ENCODE assay signal across 22 cellular contexts in the genomic region with DNA sequence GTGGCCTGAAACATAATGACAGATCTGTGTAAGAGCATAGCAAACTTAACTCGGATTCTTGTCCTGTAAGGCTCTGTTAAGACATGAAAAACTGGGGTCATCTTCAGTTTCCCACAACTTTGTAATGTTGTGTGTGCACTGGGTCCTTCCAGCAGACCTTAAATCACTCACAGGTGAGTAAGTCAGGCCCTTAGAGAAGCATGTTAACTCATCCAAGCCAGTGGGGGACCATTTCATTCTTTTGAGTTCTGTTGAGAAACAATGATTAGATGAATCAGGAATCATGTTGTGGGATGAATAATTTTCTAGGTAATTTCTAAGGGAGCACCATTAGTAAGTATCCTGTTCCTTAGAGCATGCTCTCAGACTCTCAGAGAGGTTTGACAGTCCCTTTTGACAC.
"Had no signal": no experiment of that assay in that cellular context is flagged by ENCODE, and none has a peak within 500 bp of the region (broad histone marks: within the 10 kb centered on the region; RNA-seq: fewer than 3 reads in every experiment).

No MANE protein-coding gene starts in this region.

- H3K4me2 ChIP-seq: smooth muscle cell had no signal

- H3K36me3 ChIP-seq: gastroesophageal sphincter, heart left ventricle, right lobe of liver, suprapubic skin had no signal

- H3K27me3 ChIP-seq: body of pancreas, gastroesophageal sphincter, heart left ventricle, right lobe of liver had no signal

- H3K4me3 Mint-ChIP-seq: activated CD4-positive, alpha-beta T cell treated with anti-CD3 and anti-CD28 coated beads for 36 hours; activated naive CD8-positive, alpha-beta T cell; endodermal cell; naive thymus-derived CD4-positive, alpha-beta T cell; stimulated activated naive CD8-positive, alpha-beta T cell treated with anti-CD3 and anti-CD28 coated beads, Interleukin-15, amount 100 ng/mL, for 72 hours; type B pancreatic cell; WTC11 had no signal

- DNase-seq: activated CD4-positive, alpha-beta T cell treated with anti-CD3 and anti-CD28 coated beads for 36 hours; activated CD4-positive, alpha-beta T cell treated with anti-CD3 and anti-CD28 coated beads, Interleukin-2, amount 50 U/mL, for 48 hours; activated T-cell treated with anti-CD3 and anti-CD28 coated beads for 4 hours; amygdala; body of pancreas; central memory CD4-positive, alpha-beta T cell; endodermal cell; heart left ventricle; mesendoderm; naive thymus-derived CD4-positive, alpha-beta T cell; psoas muscle; right lobe of liver; stimulated activated CD4-positive, alpha-beta T cell treated with anti-CD3 and anti-CD28 coated beads, Interleukin-4, amount 100 ng/mL, for 1 hour; stimulated activated naive CD8-positive, alpha-beta T cell treated with anti-CD3 and anti-CD28 coated beads, Interleukin-15, amount 100 ng/mL, for 72 hours; SW 1271; T-helper 2 cell had no signal

- H3K9me3 ChIP-seq: body of pancreas, gastroesophageal sphincter, heart left ventricle, psoas muscle, right lobe of liver, suprapubic skin had no signal

- H3K9me3 Mint-ChIP-seq: endodermal cell; stimulated activated naive CD8-positive, alpha-beta T cell treated with anti-CD3 and anti-CD28 coated beads, Interleukin-15, amount 100 ng/mL, for 72 hours; type B pancreatic cell; WTC11 had no signal

- H3K27ac ChIP-seq: body of pancreas, gastroesophageal sphincter, heart left ventricle, psoas muscle, right lobe of liver, suprapubic skin had no signal

- H3K27ac Mint-ChIP-seq: activated CD4-positive, alpha-beta T cell treated with anti-CD3 and anti-CD28 coated beads for 36 hours; activated naive CD8-positive, alpha-beta T cell; endodermal cell; naive thymus-derived CD4-positive, alpha-beta T cell; stimulated activated naive CD8-positive, alpha-beta T cell treated with anti-CD3 and anti-CD28 coated beads, Interleukin-15, amount 100 ng/mL, for 72 hours; type B pancreatic cell; WTC11 had no signal

- H3K4me1 Mint-ChIP-seq: activated CD4-positive, alpha-beta T cell treated with anti-CD3 and anti-CD28 coated beads for 36 hours; endodermal cell; naive thymus-derived CD4-positive, alpha-beta T cell; stimulated activated naive CD8-positive, alpha-beta T cell treated with anti-CD3 and anti-CD28 coated beads, Interleukin-15, amount 100 ng/mL, for 72 hours; WTC11 had no signal

- H3K36me3 Mint-ChIP-seq: activated naive CD8-positive, alpha-beta T cell; naive thymus-derived CD4-positive, alpha-beta T cell; type B pancreatic cell; WTC11 had no signal

- H3K4me1 ChIP-seq: body of pancreas, heart left ventricle, psoas muscle, right lobe of liver, suprapubic skin had no signal

- ATAC-seq: activated CD4-positive, alpha-beta T cell treated with anti-CD3 and anti-CD28 coated beads for 36 hours; body of pancreas; gastroesophageal sphincter; naive thymus-derived CD4-positive, alpha-beta T cell; psoas muscle; right lobe of liver; stimulated activated naive CD8-positive, alpha-beta T cell treated with anti-CD3 and anti-CD28 coated beads, Interleukin-15, amount 100 ng/mL, for 72 hours; WTC11 had no signal

- H3K4me3 ChIP-seq: body of pancreas, gastroesophageal sphincter, heart left ventricle, psoas muscle, right lobe of liver, smooth muscle cell, suprapubic skin had no signal
